In the genomic region with DNA sequence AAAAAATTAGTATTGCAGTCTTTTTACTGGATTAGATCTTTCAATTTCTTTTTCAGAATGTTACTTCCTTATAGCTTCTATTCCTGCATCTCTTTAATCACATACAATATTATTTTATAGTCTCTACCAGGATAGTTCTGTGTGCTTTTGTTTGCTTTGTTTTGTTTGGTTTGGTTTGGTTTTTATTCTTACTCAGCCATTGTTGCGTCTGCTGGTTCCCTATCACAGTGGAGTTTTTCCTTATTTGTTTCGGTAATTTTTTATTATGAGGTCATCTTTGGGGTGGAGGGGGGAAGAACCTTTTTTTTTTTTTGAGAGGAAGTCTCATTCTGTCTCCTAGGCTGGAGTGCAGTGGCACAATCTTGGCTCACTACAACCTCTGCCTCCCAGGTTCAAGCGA, we compare ENCODE assay signal across 25 cellular contexts.
"Had no signal": no experiment of that assay in that cellular context is flagged by ENCODE, and none has a peak within 500 bp of the region (broad histone marks: within the 10 kb centered on the region; RNA-seq: fewer than 3 reads in every experiment).

No MANE protein-coding gene starts in this region.

- ATAC-seq: activated T-helper 17 cell treated with anti-CD3 and anti-CD28 coated beads, Interleukin-2, amount 50 U/mL, for 72 hours; gastrocnemius medialis; left ventricle myocardium superior; natural killer cell treated with Interleukin-12 subunit alpha and Interleukin-12 subunit beta and Interleukin-15 and Interleukin-18, amount 100 ng/mL, for 72 hours; psoas muscle; stimulated activated naive CD8-positive, alpha-beta T cell treated with anti-CD3 and anti-CD28 coated beads, Interleukin-15, Interleukin-2, amounts not matched to agents 100 U/mL and 50 U/mL, for 24 hours; WTC11 had no signal

- H3K27ac ChIP-seq: adrenal gland, ascending aorta, coronary artery, esophagus squamous epithelium, gastrocnemius medialis, psoas muscle, right atrium auricular region, tibial artery had no signal

- H3K27me3 ChIP-seq: adrenal gland, ascending aorta, esophagus squamous epithelium, gastrocnemius medialis, right atrium auricular region had no signal

- H3K4me3 ChIP-seq: adrenal gland, ascending aorta, coronary artery, esophagus squamous epithelium, gastrocnemius medialis, psoas muscle, right atrium auricular region, tibial artery had no signal

- H3K4me1 Mint-ChIP-seq: activated T-helper 17 cell treated with anti-CD3 and anti-CD28 coated beads, Interleukin-2, amount 50 U/mL, for 72 hours; central memory CD8-positive, alpha-beta T cell; mesothelial cell of epicardium had no signal

- H3K9me3 ChIP-seq: adrenal gland, ascending aorta, esophagus squamous epithelium, gastrocnemius medialis, psoas muscle, right atrium auricular region, tibial artery had no signal

- H3K36me3 ChIP-seq: adrenal gland, ascending aorta, esophagus squamous epithelium, gastrocnemius medialis, right atrium auricular region, tibial artery had no signal

- DNase-seq: activated naive CD4-positive, alpha-beta T cell; activated T-cell treated with anti-CD3 and anti-CD28 coated beads, Interleukin-2, amount 50 U/mL, for 24 hours; adrenal gland; endodermal cell; esophagus squamous epithelium; gastrocnemius medialis; hippocampal formation; left ventricle myocardium superior; mammary epithelial cell; psoas muscle; stimulated activated CD4-positive, alpha-beta T cell treated with anti-CD3 and anti-CD28 coated beads, Interleukin-12 subunit alpha, Interleukin-12 subunit beta, amount 100 ng/mL, for 4 hours; stimulated activated CD4-positive, alpha-beta T cell treated with anti-CD3 and anti-CD28 coated beads, Interleukin-4, amount 100 ng/mL, for 4 hours; stimulated activated naive CD8-positive, alpha-beta T cell treated with anti-CD3 and anti-CD28 coated beads, Interleukin-15, Interleukin-2, amounts not matched to agents 100 U/mL and 50 U/mL, for 24 hours; substantia nigra; tibial artery had no signal

- H3K9me3 Mint-ChIP-seq: activated T-cell treated with anti-CD3 and anti-CD28 coated beads, Interleukin-2, amount 50 U/mL, for 24 hours; activated T-helper 17 cell treated with anti-CD3 and anti-CD28 coated beads, Interleukin-2, amount 50 U/mL, for 72 hours; central memory CD8-positive, alpha-beta T cell; mesothelial cell of epicardium; natural killer cell treated with Interleukin-12 subunit alpha and Interleukin-12 subunit beta and Interleukin-15 and Interleukin-18, amount 100 ng/mL, for 72 hours; T-helper 2 cell treated with Interferon-gamma antibody and Interleukin-4, amounts not matched to agents 5 μg/mL and 100 μg/mL, for 36 hours; WTC11 had no signal

- H3K27ac Mint-ChIP-seq: activated naive CD8-positive, alpha-beta T cell; activated T-cell treated with anti-CD3 and anti-CD28 coated beads, Interleukin-2, amount 50 U/mL, for 24 hours; activated T-helper 17 cell treated with anti-CD3 and anti-CD28 coated beads, Interleukin-2, amount 50 U/mL, for 72 hours; endodermal cell; mesothelial cell of epicardium; natural killer cell treated with Interleukin-12 subunit alpha and Interleukin-12 subunit beta and Interleukin-15 and Interleukin-18, amount 100 ng/mL, for 72 hours; T-helper 2 cell treated with Interferon-gamma antibody and Interleukin-4, amounts not matched to agents 5 μg/mL and 100 μg/mL, for 36 hours; WTC11 had no signal

- H3K4me3 Mint-ChIP-seq: activated naive CD8-positive, alpha-beta T cell; activated T-cell treated with anti-CD3 and anti-CD28 coated beads, Interleukin-2, amount 50 U/mL, for 24 hours; activated T-helper 17 cell treated with anti-CD3 and anti-CD28 coated beads, Interleukin-2, amount 50 U/mL, for 72 hours; central memory CD8-positive, alpha-beta T cell; endodermal cell; mesothelial cell of epicardium; natural killer cell treated with Interleukin-12 subunit alpha and Interleukin-12 subunit beta and Interleukin-15 and Interleukin-18, amount 100 ng/mL, for 72 hours; T-helper 2 cell treated with Interferon-gamma antibody and Interleukin-4, amounts not matched to agents 5 μg/mL and 100 μg/mL, for 36 hours; WTC11 had no signal

- H3K4me1 ChIP-seq: adrenal gland, ascending aorta, esophagus squamous epithelium, gastrocnemius medialis, psoas muscle, right atrium auricular region, tibial artery had no signal

- H3K36me3 Mint-ChIP-seq: activated naive CD8-positive, alpha-beta T cell; mesothelial cell of epicardium; natural killer cell treated with Interleukin-12 subunit alpha and Interleukin-12 subunit beta and Interleukin-15 and Interleukin-18, amount 100 ng/mL, for 72 hours; WTC11 had no signal
